ENCODE assay signal across 22 cellular contexts in the genomic region with DNA sequence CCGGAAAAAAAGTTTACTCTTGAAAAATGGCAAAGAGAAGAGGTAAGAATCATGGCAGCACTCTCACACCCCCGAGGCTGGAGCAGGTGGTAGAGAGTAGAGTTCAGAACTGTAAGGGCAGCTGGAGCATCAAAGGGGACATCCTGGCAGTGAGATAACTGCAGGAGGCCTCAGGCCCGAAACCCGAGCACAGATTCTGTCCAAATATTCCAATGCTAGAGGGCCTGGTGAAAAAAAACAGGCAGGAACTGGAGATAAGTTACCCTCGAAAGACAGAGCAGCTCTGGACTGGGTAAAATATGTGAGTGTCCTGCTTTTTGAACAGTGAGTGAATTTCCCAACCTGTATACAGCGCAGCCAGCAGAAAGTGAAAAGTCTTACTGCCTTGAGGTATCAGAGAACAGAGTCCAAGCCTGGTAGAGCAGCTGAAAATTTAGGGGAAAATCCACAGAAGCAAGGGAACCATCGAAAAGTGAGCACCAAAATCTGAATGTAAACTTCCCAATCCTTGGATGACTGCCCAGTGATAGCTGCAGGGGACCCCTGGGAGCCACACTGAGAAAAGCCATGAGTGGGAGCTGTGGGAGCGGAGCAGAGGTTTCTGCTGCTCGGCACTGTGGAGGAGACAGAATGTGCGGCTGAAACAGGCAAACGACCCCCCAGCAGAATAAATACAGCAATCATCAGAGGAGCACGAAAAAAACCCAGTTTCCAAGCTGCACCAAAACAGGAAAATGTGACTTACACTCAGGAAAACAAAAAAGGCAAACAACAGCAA. TPM values are rescaled to one million over a fixed set of nuclear protein-coding genes. Genes with fewer than 3 reads are reported as not detected.
DNase-seq lines count a peak whose midpoint lies in the region; ATAC-seq and TF ChIP-seq lines count a peak whose summit lies in the region.
"Had no signal": no experiment of that assay in that cellular context is flagged by ENCODE, and none has a peak within 500 bp of the region (broad histone marks: within the 10 kb centered on the region; RNA-seq: fewer than 3 reads in every experiment).

No MANE protein-coding gene starts in this region.

- TF ChIP-seq CTCF in SK-N-SH (IDR thresholded peaks at IDR 0.05) = no peak
- no peak for TF ChIP-seq CTCF in gastrocnemius medialis (IDR thresholded peaks at IDR 0.05 in 4 of 5, conservative IDR thresholded peaks at IDR 0.05 in 1 of 5)
- TF ChIP-seq CTCF in tibial nerve (IDR thresholded peaks at IDR 0.05) = no peak

- no peaks in the 10 kb centered on the region for H3K27me3 ChIP-seq in SK-N-SH (ENCODE audit: insufficient read depth)
- no peaks in the 10 kb centered on the region for H3K27me3 ChIP-seq in gastrocnemius medialis
- H3K27me3 ChIP-seq in tibial nerve = no peaks in the 10 kb centered on the region

- DNase-seq in cardiac septum (ENCODE audit: low spot score) (peak; percentile 49), Right ventricle myocardium inferior (ENCODE audit: missing footprints) (no peak), SK-N-SH (peak; percentile 83), iPS-NIHi7 (ENCODE audit: extremely low spot score) (no peak), gastrocnemius medialis (no peak), tibial nerve (ENCODE audit: low spot score in 2 of 2) (no peak)
- DNase-seq: C1 segment of cervical spinal cord, DMS 273 treated with DMSO at 0.1 percent for 48 hours, GDM1, GM23248, Kasumi-1, MM.1S, NCI-H1092, NCI-H1436 treated with DMSO at 0.1 percent for 48 hours, NCI-H2081 treated with DMSO at 0.1 percent for 48 hours, NCI-H446 treated with DMSO at 0.1 percent for 48 hours, NCI-H748 treated with DMSO at 0.1 percent for 48 hours, OCI-M1, SHP77 had no signal

- H3K27ac ChIP-seq in SK-N-SH (ENCODE audit: low read depth in 2 of 2, low read length in 1 of 2) (peak overlapping the region in 1 of 2 experiments; percentile 85; a peak in 2 of 4 replicates), mesodermal cell (ENCODE audit: low read depth, low read length, severe bottlenecking) (peak overlapping the region; percentile 46), gastrocnemius medialis (no peak overlapping the region), tibial nerve (no peak overlapping the region)
- H3K27ac ChIP-seq: A549, GM23248 had no signal

- no peak overlapping the region for H3K9ac ChIP-seq in SK-N-SH
- H3K9ac ChIP-seq: GM23248 had no signal

- TF ChIP-seq EP300 in SK-N-SH (IDR thresholded peaks at IDR 0.05; ENCODE audit: borderline replicate concordance in 1 of 2, low read depth in 1 of 2, low read length in 1 of 2) (peak in 1 of 2 experiments; percentile 81; a peak in 2 of 4 replicates), tibial nerve (IDR thresholded peaks at IDR 0.05) (no peak)

- CTCF ChIA-PET in SK-N-SH (lab: Yijun Ruan, JAX) = interaction anchor here (0.8 to 4.3 kb wide), 5 partner anchors 10 to 259 kb away, joined by 3 to 25 read pairs (median 3); no protein-coding TSS in a partner anchor

- H3K4me3 ChIP-seq in SK-N-SH (ENCODE audit: low read depth in 2 of 2, low read length in 1 of 2) (no peak overlapping the region), mesodermal cell (ENCODE audit: extremely low read depth, insufficient read depth, low read length, poor library complexity, severe bottlenecking) (no peak overlapping the region), gastrocnemius medialis (no peak overlapping the region), tibial nerve (no peak overlapping the region)
- H3K4me3 ChIP-seq: A549, GM23248, HAP-1 had no signal

- peaks cover 0 to 56% of the 10 kb centered on the region in 2 experiments; a peak in 2 of 4 replicates for H3K4me1 ChIP-seq in SK-N-SH (ENCODE audit: control insufficient read depth in 1 of 2, insufficient read depth in 2 of 2, low read depth in 1 of 2, low read length in 1 of 2)
- peaks cover 18% of the 10 kb centered on the region for H3K4me1 ChIP-seq in mesodermal cell (ENCODE audit: control insufficient read depth, insufficient read depth, low read length, poor library complexity, severe bottlenecking)
- peaks cover 3 to 10% of the 10 kb centered on the region in 2 donors for H3K4me1 ChIP-seq in gastrocnemius medialis
- H3K4me1 ChIP-seq in tibial nerve = peaks cover 0 to 19% (median 6%) of the 10 kb centered on the region in 4 donors

- TF ChIP-seq RAD21 in SK-N-SH (IDR thresholded peaks at IDR 0.05; ENCODE audit: low read length) = no peak

- no peaks in the 10 kb centered on the region for H3F3A ChIP-seq in SK-N-SH (replicated peaks; ENCODE audit: insufficient read depth)

- H3K79me2 ChIP-seq in SK-N-SH (ENCODE audit: insufficient read depth) = no peaks in the 10 kb centered on the region

- POLR2A ChIA-PET in SK-N-SH (lab: Yijun Ruan, JAX) = no interaction called here

- H3K9me3 ChIP-seq in SK-N-SH = no peaks in the 10 kb centered on the region
- H3K9me3 ChIP-seq in mesodermal cell (ENCODE audit: control insufficient read depth, low read length) = no peaks in the 10 kb centered on the region
- no peaks in the 10 kb centered on the region for H3K9me3 ChIP-seq in gastrocnemius medialis
- no peaks in the 10 kb centered on the region for H3K9me3 ChIP-seq in tibial nerve
- H3K9me3 ChIP-seq: A549, HAP-1 had no signal

- H4K20me1 ChIP-seq in SK-N-SH (ENCODE audit: insufficient read depth) = no peaks in the 10 kb centered on the region

- TF ChIP-seq POLR2A in gastrocnemius medialis (IDR thresholded peaks at IDR 0.05) (no peak), tibial nerve (IDR thresholded peaks at IDR 0.05) (no peak)

- no peaks in the 10 kb centered on the region for H3K36me3 ChIP-seq in SK-N-SH (replicated peaks in 1 of 2; ENCODE audit: control insufficient read depth in 1 of 2, insufficient read depth in 2 of 2, low read length in 1 of 2)
- no peaks in the 10 kb centered on the region for H3K36me3 ChIP-seq in mesodermal cell (ENCODE audit: control insufficient read depth, insufficient read depth, low read length)
- H3K36me3 ChIP-seq in gastrocnemius medialis = no peaks in the 10 kb centered on the region
- no peaks in the 10 kb centered on the region for H3K36me3 ChIP-seq in tibial nerve
- H3K36me3 ChIP-seq: HAP-1 had no signal

- intact Hi-C loops in cardiac septum (cut with DNase I) (loop anchor here (10.0 kb wide), 1 partner anchor 351 kb away; no protein-coding TSS in a partner anchor), Right ventricle myocardium inferior (cut with DNase I) (no loop called here), gastrocnemius medialis (cut with DNase I; ENCODE audit: low total_unique reads) (no loop called here)

- ATAC-seq in Right ventricle myocardium inferior (no peak), gastrocnemius medialis (no peak)
- ATAC-seq: A549 had no signal

- WGBS in SK-N-SH (ENCODE audit: low lambda C conversion rate) = 73% methylated on average over 12 of the region's 12 CpGs
- 90 to 93% methylated on average over 10 to 11 of the region's 12 CpGs for WGBS in mesodermal cell (ENCODE audit: insufficient coverage in 2 of 2), 2 experiments
- 81 to 82% methylated on average over 12 of the region's 12 CpGs for WGBS in tibial nerve, 2 donors

- no peaks in the 10 kb centered on the region for H3K9me2 ChIP-seq in SK-N-SH

- in situ Hi-C loops in gastrocnemius medialis (cut with MboI; ENCODE audit: low sequenced_read_pairs in 4 of 4) = loop anchor here in 2 of 4 donors (10.0 to 25.0 kb wide), 2 partner anchors 351 to 368 kb away; no protein-coding TSS in a partner anchor

- H2AFZ ChIP-seq in SK-N-SH (ENCODE audit: low read depth) = no peak overlapping the region; the same call in 1 of the 2 replicates
- H2AFZ ChIP-seq: GM23248 had no signal

- H3K4me2 ChIP-seq in SK-N-SH = no peak overlapping the region
- H3K4me2 ChIP-seq: A549 had no signal

TF ChIP-seq in SK-N-SH, 30 proteins besides CTCF, POLR2A, EP300 and RAD21 (continues in another document):
- TF ChIP-seq RCOR1 (IDR thresholded peaks at IDR 0.05; ENCODE audit: low read length) (peak; percentile 97), GATA2 (CRISPR knock-in tag; IDR thresholded peaks at IDR 0.05) (peak; percentile 60), CHD2 (IDR thresholded peaks at IDR 0.05; ENCODE audit: low read length, partially characterized antibody) (peak; percentile 25), MXI1 (IDR thresholded peaks at IDR 0.05; ENCODE audit: low read depth, low read length) (no peak), NRF1 (IDR thresholded peaks at IDR 0.05; ENCODE audit: low read depth, low read length) (no peak), IRF3 (IDR thresholded peaks at IDR 0.05; ENCODE audit: low read depth, low read length) (no peak), SIN3A (IDR thresholded peaks at IDR 0.05; ENCODE audit: borderline replicate concordance, low read depth, low read length) (no peak)

RNA-seq across cellular contexts. Expression of gene WNT11, which starts 50.7 kb away (rescaled TPM):
- 9.2 TPM for total RNA-seq in cardiac septum
- 18.2 TPM for total RNA-seq in Right ventricle myocardium inferior
- polyA plus RNA-seq in SK-N-SH (2012; rRNA removed) = 0.43 and 0.70 TPM in 2 replicates
- 0.21 and 0.33 TPM in 2 replicates for polyA plus RNA-seq in SK-N-SH (2012; cell fraction: cytosol; rRNA removed)
- polyA plus RNA-seq in SK-N-SH (2012; cell fraction: nucleus; rRNA removed) = 0.74 and 0.83 TPM in 2 replicates
- polyA plus RNA-seq in mesodermal cell (2013, experiment 1 of 2) = 11.6 TPM
- polyA plus RNA-seq in mesodermal cell (2013, experiment 2 of 2) = 11.3 TPM
- 1 to 10 TPM; 2.9 to 6.5 (median 4.0) TPM for total RNA-seq in gastrocnemius medialis
- total RNA-seq in tibial nerve = 10 to 100 TPM; 14.2 to 65.7 (median 27.5) TPM
- total RNA-seq: GM23248 had no signal
- polyA plus RNA-seq: GM23248 had no signal

Comparison
In these comparisons a context has a peak if more than half of its experiments do, and no peak if none do; other contexts are left out.
1. DNase-seq: peak in cardiac septum (single experiment) and SK-N-SH (single experiment); none in Right ventricle myocardium inferior (single experiment), iPS-NIHi7 (single experiment), gastrocnemius medialis (0 of 2) and tibial nerve (0 of 2).